ENCODE assay signal across 3 cellular contexts in the genomic region with DNA sequence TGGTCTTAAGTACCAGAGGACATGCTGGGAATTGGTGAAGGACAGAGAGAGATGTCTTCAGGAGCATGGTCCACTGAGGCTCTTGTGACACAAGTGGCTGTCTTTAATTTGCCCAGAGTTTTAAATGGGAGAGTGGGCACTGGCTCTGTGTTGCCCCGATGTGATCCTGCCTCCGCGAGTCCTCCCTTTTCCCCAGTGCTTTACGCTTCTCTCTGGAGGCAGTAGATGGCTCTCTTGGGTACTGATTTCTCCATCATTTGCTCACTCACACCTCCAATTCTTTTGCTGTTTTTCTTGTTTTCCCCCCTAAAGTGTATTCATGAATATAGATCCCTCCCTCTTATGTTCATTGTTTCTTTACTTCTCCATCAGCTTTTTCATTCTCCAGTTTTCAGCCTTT.
TF ChIP-seq lines count a peak whose summit lies in the region.

No MANE protein-coding gene starts in this region.

TF ChIP-seq in A549, 52 proteins besides CTCF, POLR2A, EP300 and RAD21:
- TF ChIP-seq, protein P1, sequence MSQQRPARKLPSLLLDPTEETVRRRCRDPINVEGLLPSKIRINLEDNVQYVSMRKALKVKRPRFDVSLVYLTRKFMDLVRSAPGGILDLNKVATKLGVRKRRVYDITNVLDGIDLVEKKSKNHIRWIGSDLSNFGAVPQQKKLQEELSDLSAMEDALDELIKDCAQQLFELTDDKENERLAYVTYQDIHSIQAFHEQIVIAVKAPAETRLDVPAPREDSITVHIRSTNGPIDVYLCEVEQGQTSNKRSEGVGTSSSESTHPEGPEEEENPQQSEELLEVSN (IDR thresholded peaks at IDR 0.05; ENCODE audit: borderline replicate concordance, low read depth): no peak
- TF ChIP-seq SMC3 (IDR thresholded peaks at IDR 0.05): 0 out of 3 replicates have a peak, but pooled peaks have one; percentile 13
- TF ChIP-seq, protein P2, sequence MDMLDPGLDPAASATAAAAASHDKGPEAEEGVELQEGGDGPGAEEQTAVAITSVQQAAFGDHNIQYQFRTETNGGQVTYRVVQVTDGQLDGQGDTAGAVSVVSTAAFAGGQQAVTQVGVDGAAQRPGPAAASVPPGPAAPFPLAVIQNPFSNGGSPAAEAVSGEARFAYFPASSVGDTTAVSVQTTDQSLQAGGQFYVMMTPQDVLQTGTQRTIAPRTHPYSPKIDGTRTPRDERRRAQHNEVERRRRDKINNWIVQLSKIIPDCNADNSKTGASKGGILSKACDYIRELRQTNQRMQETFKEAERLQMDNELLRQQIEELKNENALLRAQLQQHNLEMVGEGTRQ (IDR thresholded peaks at IDR 0.05): no peak

TF ChIP-seq in HCT116, 20 proteins besides CTCF, POLR2A, EP300 and RAD21:
- TF ChIP-seq EZH2 (IDR thresholded peaks at IDR 0.05): no peak
- TF ChIP-seq, protein P3, sequence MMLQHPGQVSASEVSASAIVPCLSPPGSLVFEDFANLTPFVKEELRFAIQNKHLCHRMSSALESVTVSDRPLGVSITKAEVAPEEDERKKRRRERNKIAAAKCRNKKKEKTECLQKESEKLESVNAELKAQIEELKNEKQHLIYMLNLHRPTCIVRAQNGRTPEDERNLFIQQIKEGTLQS (IDR thresholded peaks at IDR 0.05): no peak
- no peak for TF ChIP-seq SRF (IDR thresholded peaks at IDR 0.05; ENCODE audit: low read depth)
- TF ChIP-seq ZNF274 (IDR thresholded peaks at IDR 0.05; ENCODE audit: low read depth, low read length): no peak
- TF ChIP-seq JUND (IDR thresholded peaks at IDR 0.05): no peak
- no peak for TF ChIP-seq EGR1 (IDR thresholded peaks at IDR 0.05; ENCODE audit: low read depth)
- TF ChIP-seq, protein P4, sequence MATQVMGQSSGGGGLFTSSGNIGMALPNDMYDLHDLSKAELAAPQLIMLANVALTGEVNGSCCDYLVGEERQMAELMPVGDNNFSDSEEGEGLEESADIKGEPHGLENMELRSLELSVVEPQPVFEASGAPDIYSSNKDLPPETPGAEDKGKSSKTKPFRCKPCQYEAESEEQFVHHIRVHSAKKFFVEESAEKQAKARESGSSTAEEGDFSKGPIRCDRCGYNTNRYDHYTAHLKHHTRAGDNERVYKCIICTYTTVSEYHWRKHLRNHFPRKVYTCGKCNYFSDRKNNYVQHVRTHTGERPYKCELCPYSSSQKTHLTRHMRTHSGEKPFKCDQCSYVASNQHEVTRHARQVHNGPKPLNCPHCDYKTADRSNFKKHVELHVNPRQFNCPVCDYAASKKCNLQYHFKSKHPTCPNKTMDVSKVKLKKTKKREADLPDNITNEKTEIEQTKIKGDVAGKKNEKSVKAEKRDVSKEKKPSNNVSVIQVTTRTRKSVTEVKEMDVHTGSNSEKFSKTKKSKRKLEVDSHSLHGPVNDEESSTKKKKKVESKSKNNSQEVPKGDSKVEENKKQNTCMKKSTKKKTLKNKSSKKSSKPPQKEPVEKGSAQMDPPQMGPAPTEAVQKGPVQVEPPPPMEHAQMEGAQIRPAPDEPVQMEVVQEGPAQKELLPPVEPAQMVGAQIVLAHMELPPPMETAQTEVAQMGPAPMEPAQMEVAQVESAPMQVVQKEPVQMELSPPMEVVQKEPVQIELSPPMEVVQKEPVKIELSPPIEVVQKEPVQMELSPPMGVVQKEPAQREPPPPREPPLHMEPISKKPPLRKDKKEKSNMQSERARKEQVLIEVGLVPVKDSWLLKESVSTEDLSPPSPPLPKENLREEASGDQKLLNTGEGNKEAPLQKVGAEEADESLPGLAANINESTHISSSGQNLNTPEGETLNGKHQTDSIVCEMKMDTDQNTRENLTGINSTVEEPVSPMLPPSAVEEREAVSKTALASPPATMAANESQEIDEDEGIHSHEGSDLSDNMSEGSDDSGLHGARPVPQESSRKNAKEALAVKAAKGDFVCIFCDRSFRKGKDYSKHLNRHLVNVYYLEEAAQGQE (IDR thresholded peaks at IDR 0.05; ENCODE audit: low read depth): no peak
- no peak for TF ChIP-seq CEBPB (IDR thresholded peaks at IDR 0.05; ENCODE audit: low read depth)
- TF ChIP-seq POLR2AphosphoS5 (IDR thresholded peaks at IDR 0.05; ENCODE audit: low read depth, low read length): no peak
- no peak for TF ChIP-seq SP1 (IDR thresholded peaks at IDR 0.05; ENCODE audit: low read depth)
- TF ChIP-seq SIN3A (IDR thresholded peaks at IDR 0.05; ENCODE audit: low read depth): no peak
- no peak for TF ChIP-seq CBX3 (IDR thresholded peaks at IDR 0.05; ENCODE audit: low read depth)
- no peak for TF ChIP-seq ZFX (IDR thresholded peaks at IDR 0.05)
- TF ChIP-seq YY1 (IDR thresholded peaks at IDR 0.05; ENCODE audit: extremely low read depth, insufficient replicate concordance, low read depth, low read length): no peak
- no peak for TF ChIP-seq TCF7L2 (IDR thresholded peaks at IDR 0.05; ENCODE audit: borderline replicate concordance, extremely low read depth, insufficient read depth, insufficient read length)
- no peak for TF ChIP-seq ELF1 (IDR thresholded peaks at IDR 0.05; ENCODE audit: borderline replicate concordance, low read depth)
- TF ChIP-seq FOSL1 (IDR thresholded peaks at IDR 0.05; ENCODE audit: low read depth): no peak

TF ChIP-seq in H1, 55 proteins besides CTCF, POLR2A, EP300 and RAD21:
- no peak for TF ChIP-seq POLR2AphosphoS5 (IDR thresholded peaks at IDR 0.05; ENCODE audit: low read depth, low read length)
- no peak for TF ChIP-seq KDM5A (IDR thresholded peaks at IDR 0.05; ENCODE audit: low read length)
- no peak for TF ChIP-seq TAF1 (IDR thresholded peaks at IDR 0.05; ENCODE audit: low read depth, low read length)
- TF ChIP-seq JUND (IDR thresholded peaks at IDR 0.05; ENCODE audit: low read length): no peak
- no peak for TF ChIP-seq HDAC6 (IDR thresholded peaks at IDR 0.05; ENCODE audit: low read depth, low read length)
- TF ChIP-seq FOSL1 (IDR thresholded peaks at IDR 0.05; ENCODE audit: insufficient read depth, low read depth, low read length): no peak
- TF ChIP-seq TEAD4 (IDR thresholded peaks at IDR 0.05; ENCODE audit: low read depth, low read length): no peak
- TF ChIP-seq, protein P1 (IDR thresholded peaks at IDR 0.05): no peak
- TF ChIP-seq JUN (IDR thresholded peaks at IDR 0.05; ENCODE audit: low read depth, low read length): no peak
- no peak for TF ChIP-seq ZNF274 (IDR thresholded peaks at IDR 0.05; ENCODE audit: borderline replicate concordance, extremely low read depth, low read length)
- no peak for TF ChIP-seq SP2 (IDR thresholded peaks at IDR 0.05; ENCODE audit: low read length)
- no peak for TF ChIP-seq CBX5 (IDR thresholded peaks at IDR 0.05; ENCODE audit: low read depth, low read length)
- TF ChIP-seq MAFK (IDR thresholded peaks at IDR 0.05; ENCODE audit: low read depth, low read length): no peak
- no peak for TF ChIP-seq NANOG (IDR thresholded peaks at IDR 0.05; ENCODE audit: insufficient read depth, low read depth, low read length, poor library complexity, severe bottlenecking)
- TF ChIP-seq RBBP5 (IDR thresholded peaks at IDR 0.05; ENCODE audit: borderline replicate concordance, low read depth, low read length): no peak
